1 cellular context compared by ENCODE assay signal in the genomic region with DNA sequence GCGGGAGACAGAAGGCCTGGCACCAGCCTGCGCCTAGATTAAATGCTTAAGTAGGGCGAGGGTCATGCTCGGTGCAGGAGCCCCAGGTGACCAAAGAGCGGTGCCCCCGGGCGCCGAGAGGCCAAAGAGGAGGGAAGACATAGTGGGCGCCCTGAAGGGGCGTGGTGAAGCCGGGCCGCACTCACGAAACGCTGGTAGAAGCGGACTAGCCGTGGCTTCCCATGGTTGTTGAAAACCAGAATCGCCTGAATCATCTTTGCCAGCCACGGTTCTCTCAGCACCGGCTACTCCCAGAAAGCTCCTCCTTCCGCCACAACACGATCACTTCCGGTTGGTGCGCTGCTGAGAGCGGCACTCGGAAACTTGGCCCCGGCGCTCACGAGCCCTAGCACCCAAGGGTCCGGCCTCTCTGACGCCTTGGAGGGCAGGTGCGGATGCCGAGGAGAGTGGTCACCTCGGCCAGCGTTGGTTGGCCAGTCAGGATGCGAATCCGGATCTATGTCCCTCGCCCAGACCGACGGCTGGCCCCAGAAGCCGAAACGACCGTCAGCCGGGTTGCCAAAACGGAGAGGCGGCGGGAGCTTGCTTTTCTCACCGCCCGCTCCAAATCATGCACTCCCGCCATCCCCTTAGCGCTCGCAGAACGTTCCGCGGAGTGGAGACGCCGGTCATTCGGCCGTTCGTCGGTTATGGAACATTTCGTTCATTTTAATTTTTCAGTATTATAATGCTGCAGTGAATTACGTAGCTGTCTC.
TF ChIP-seq lines count a peak whose summit lies in the region.

A gene (minus strand): TSS at position 299 of the 755 bp plus-strand sequence. CDS start 45 bp downstream, at position 254.

TF ChIP-seq in K562, 482 proteins besides CTCF, POLR2A, EP300 and RAD21 (continued from another document and continues in another):
- TF ChIP-seq FOXP1 (CRISPR knock-in tag; IDR thresholded peaks at IDR 0.05) (peak; percentile 97), SIN3B (IDR thresholded peaks at IDR 0.05; ENCODE audit: low read depth) (peak; percentile 86), CEBPG (CRISPR knock-in tag; IDR thresholded peaks at IDR 0.05) (peak; percentile 37; the same call in 1 of the 2 replicates), CEBPG (tag; conservative IDR thresholded peaks at IDR 0.05 in 1 of 2, IDR thresholded peaks at IDR 0.05 in 1 of 2) (no peak), DIDO1 (tag; IDR thresholded peaks at IDR 0.05; ENCODE audit: low read depth) (peak; percentile 96), CCNT2 (IDR thresholded peaks at IDR 0.05; ENCODE audit: borderline replicate concordance, extremely low read depth, insufficient read length, low read depth, low read length) (peak; percentile 58), NFRKB (IDR thresholded peaks at IDR 0.05; ENCODE audit: low read depth) (peak; percentile 86), ZSCAN29 (IDR thresholded peaks at IDR 0.05) (peak; percentile 89; the same call in 1 of the 2 replicates), BCOR (IDR thresholded peaks at IDR 0.05) (peak; percentile 52; the same call in 1 of the 2 replicates), ZNF408 (CRISPR knock-in tag; IDR thresholded peaks at IDR 0.05; ENCODE audit: low read depth) (no peak), MYNN (IDR thresholded peaks at IDR 0.05) (no peak; the same call in 1 of the 2 replicates), MYNN (CRISPR knock-in tag; IDR thresholded peaks at IDR 0.05) (no peak), ZNF12 (CRISPR knock-in tag; IDR thresholded peaks at IDR 0.05) (peak; percentile 18; the same call in 1 of the 2 replicates), ZNF224 (CRISPR knock-in tag; IDR thresholded peaks at IDR 0.05) (no peak), SMARCA5 (IDR thresholded peaks at IDR 0.05) (0 out of 2 replicates have a peak, but pooled peaks have one; percentile 12), SAFB2 (IDR thresholded peaks at IDR 0.05; ENCODE audit: borderline replicate concordance, low read depth, low read length, severe bottlenecking) (no peak), OTX1 (CRISPR knock-in tag; IDR thresholded peaks at IDR 0.05) (0 out of 2 replicates have a peak, but pooled peaks have one; percentile 37), ZFP36 (IDR thresholded peaks at IDR 0.05; ENCODE audit: low read depth, low read length, partially characterized antibody) (peak; percentile 35), ZNF551 (CRISPR knock-in tag; IDR thresholded peaks at IDR 0.05) (no peak), ZC3H4 (CRISPR knock-in tag; IDR thresholded peaks at IDR 0.05; ENCODE audit: borderline replicate concordance) (no peak; the same call in 1 of the 2 replicates), SOX6 (IDR thresholded peaks at IDR 0.05) (peak; percentile 68), NCOA1 (IDR thresholded peaks at IDR 0.05; ENCODE audit: low read depth) (peak; percentile 99), ZNF232 (CRISPR knock-in tag; IDR thresholded peaks at IDR 0.05) (peak; percentile 47; the same call in 1 of the 2 replicates), RBM34 (IDR thresholded peaks at IDR 0.05; ENCODE audit: borderline replicate concordance, insufficient read depth, low read length) (no peak), ZNF75A (CRISPR knock-in tag; IDR thresholded peaks at IDR 0.05) (no peak), U2AF1 (optimal IDR thresholded peaks at IDR 0.05; ENCODE audit: low read depth, low read length) (no peak), HOXB6 (CRISPR knock-in tag; IDR thresholded peaks at IDR 0.05; ENCODE audit: borderline replicate concordance) (no peak), MECOM (CRISPR knock-in tag; IDR thresholded peaks at IDR 0.05) (no peak), ZFP30 (CRISPR knock-in tag; IDR thresholded peaks at IDR 0.05; ENCODE audit: borderline replicate concordance) (no peak), ZNF165 (CRISPR knock-in tag; IDR thresholded peaks at IDR 0.05; ENCODE audit: borderline replicate concordance) (0 out of 2 replicates have a peak, but pooled peaks have one; percentile 8), ZNF785 (CRISPR knock-in tag; IDR thresholded peaks at IDR 0.05) (no peak), THRAP3 (IDR thresholded peaks at IDR 0.05; ENCODE audit: borderline replicate concordance) (no peak; the same call in 1 of the 2 replicates), SMARCB1 (IDR thresholded peaks at IDR 0.05; ENCODE audit: insufficient read length, low read depth) (no peak), ZNF76 (CRISPR knock-in tag; IDR thresholded peaks at IDR 0.05; ENCODE audit: borderline replicate concordance) (no peak), TAF1 (IDR thresholded peaks at IDR 0.05; ENCODE audit: control insufficient read depth, extremely low read depth, insufficient read depth, low read length, severe bottlenecking) (peak; percentile 99), RBFOX2 (IDR thresholded peaks at IDR 0.05; ENCODE audit: low read depth, low read length) (peak; percentile 95)
- TF ChIP-seq, protein P1, sequence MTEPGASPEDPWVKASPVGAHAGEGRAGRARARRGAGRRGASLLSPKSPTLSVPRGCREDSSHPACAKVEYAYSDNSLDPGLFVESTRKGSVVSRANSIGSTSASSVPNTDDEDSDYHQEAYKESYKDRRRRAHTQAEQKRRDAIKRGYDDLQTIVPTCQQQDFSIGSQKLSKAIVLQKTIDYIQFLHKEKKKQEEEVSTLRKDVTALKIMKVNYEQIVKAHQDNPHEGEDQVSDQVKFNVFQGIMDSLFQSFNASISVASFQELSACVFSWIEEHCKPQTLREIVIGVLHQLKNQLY (CRISPR knock-in tag; conservative IDR thresholded peaks at IDR 0.05), result no peak
- TF ChIP-seq, protein P2, sequence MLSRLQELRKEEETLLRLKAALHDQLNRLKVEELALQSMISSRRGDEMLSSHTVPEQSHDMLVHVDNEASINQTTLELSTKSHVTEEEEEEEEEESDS (CRISPR knock-in tag; IDR thresholded peaks at IDR 0.05), result no peak
- TF ChIP-seq, protein P3, sequence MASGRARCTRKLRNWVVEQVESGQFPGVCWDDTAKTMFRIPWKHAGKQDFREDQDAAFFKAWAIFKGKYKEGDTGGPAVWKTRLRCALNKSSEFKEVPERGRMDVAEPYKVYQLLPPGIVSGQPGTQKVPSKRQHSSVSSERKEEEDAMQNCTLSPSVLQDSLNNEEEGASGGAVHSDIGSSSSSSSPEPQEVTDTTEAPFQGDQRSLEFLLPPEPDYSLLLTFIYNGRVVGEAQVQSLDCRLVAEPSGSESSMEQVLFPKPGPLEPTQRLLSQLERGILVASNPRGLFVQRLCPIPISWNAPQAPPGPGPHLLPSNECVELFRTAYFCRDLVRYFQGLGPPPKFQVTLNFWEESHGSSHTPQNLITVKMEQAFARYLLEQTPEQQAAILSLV (tag; IDR thresholded peaks at IDR 0.05), result peak; percentile 53; the same call in 1 of the 2 replicates
- TF ChIP-seq, protein P4, sequence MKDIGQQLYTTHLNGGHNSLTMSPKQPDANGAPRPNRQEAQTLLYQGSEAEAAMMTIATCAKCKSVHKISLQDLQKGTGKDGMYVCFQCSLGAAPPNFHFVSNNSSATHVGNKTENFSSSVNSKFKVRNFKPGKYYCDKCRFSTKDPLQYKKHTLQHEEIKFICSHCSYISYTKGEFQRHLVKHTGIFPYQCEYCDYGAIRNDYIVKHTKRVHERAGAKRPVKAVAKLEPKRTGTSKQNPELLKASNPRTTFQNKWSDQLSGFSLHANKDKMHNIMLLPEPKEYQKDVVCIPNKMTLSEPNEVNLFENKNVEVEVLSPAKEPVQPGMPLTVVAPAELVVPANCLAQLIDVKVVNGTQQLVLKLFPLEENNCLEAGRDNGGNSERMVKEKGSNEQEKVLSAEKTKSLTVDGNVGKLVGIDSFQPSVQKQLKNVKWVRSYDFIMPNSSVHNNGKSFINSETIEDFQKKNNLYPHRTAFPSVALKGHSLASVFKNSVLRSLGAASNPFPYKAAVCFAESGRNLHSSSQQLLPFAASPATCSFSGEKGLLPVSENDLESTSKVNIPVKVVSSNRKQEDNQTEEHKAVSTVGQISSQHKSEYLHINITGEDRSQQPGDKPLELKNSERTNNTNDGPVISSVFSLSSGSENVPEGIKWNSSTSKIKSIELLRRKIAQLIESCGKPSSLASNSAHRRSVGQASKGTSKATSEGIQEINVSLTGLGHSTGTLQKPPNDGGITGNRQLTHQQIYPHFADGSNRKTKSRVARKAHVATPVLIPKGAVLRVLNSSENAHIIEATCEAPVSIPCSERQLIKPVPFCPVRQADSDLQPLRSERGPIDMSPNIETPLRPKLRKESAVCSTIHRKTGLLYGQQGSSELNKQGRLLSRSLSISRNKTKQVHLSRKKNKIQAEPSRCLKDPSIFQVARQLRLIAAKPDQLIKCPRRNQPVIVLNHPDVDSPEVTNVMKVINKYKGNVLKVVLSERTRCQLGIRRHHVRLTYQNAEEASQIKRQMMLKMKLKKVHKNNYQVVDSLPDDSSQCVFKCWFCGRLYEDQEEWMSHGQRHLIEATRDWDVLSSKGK (CRISPR knock-in tag; IDR thresholded peaks at IDR 0.05), result no peak
- TF ChIP-seq, protein P5, sequence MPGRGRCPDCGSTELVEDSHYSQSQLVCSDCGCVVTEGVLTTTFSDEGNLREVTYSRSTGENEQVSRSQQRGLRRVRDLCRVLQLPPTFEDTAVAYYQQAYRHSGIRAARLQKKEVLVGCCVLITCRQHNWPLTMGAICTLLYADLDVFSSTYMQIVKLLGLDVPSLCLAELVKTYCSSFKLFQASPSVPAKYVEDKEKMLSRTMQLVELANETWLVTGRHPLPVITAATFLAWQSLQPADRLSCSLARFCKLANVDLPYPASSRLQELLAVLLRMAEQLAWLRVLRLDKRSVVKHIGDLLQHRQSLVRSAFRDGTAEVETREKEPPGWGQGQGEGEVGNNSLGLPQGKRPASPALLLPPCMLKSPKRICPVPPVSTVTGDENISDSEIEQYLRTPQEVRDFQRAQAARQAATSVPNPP (IDR thresholded peaks at IDR 0.05; ENCODE audit: borderline replicate concordance, insufficient read depth, insufficient read length), result no peak
- TF ChIP-seq, protein P6, sequence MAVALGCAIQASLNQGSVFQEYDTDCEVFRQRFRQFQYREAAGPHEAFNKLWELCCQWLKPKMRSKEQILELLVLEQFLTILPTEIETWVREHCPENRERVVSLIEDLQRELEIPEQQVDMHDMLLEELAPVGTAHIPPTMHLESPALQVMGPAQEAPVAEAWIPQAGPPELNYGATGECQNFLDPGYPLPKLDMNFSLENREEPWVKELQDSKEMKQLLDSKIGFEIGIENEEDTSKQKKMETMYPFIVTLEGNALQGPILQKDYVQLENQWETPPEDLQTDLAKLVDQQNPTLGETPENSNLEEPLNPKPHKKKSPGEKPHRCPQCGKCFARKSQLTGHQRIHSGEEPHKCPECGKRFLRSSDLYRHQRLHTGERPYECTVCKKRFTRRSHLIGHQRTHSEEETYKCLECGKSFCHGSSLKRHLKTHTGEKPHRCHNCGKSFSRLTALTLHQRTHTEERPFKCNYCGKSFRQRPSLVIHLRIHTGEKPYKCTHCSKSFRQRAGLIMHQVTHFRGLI (CRISPR knock-in tag; IDR thresholded peaks at IDR 0.05), result no peak
- TF ChIP-seq, protein P7, sequence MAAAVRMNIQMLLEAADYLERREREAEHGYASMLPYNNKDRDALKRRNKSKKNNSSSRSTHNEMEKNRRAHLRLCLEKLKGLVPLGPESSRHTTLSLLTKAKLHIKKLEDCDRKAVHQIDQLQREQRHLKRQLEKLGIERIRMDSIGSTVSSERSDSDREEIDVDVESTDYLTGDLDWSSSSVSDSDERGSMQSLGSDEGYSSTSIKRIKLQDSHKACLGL (CRISPR knock-in tag; IDR thresholded peaks at IDR 0.05; ENCODE audit: borderline replicate concordance, poor library complexity, severe bottlenecking), result no peak
- TF ChIP-seq, protein P8, sequence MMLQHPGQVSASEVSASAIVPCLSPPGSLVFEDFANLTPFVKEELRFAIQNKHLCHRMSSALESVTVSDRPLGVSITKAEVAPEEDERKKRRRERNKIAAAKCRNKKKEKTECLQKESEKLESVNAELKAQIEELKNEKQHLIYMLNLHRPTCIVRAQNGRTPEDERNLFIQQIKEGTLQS (IDR thresholded peaks at IDR 0.05), result peak; percentile 46; the same call in 1 of the 2 replicates
- TF ChIP-seq, protein P8 (CRISPR knock-in tag; conservative IDR thresholded peaks at IDR 0.05), result 0 out of 2 replicates have a peak, but pooled peaks have one; percentile 11
- TF ChIP-seq, protein P9, sequence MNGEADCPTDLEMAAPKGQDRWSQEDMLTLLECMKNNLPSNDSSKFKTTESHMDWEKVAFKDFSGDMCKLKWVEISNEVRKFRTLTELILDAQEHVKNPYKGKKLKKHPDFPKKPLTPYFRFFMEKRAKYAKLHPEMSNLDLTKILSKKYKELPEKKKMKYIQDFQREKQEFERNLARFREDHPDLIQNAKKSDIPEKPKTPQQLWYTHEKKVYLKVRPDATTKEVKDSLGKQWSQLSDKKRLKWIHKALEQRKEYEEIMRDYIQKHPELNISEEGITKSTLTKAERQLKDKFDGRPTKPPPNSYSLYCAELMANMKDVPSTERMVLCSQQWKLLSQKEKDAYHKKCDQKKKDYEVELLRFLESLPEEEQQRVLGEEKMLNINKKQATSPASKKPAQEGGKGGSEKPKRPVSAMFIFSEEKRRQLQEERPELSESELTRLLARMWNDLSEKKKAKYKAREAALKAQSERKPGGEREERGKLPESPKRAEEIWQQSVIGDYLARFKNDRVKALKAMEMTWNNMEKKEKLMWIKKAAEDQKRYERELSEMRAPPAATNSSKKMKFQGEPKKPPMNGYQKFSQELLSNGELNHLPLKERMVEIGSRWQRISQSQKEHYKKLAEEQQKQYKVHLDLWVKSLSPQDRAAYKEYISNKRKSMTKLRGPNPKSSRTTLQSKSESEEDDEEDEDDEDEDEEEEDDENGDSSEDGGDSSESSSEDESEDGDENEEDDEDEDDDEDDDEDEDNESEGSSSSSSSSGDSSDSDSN (IDR thresholded peaks at IDR 0.05; ENCODE audit: borderline replicate concordance in 1 of 2, low read depth in 2 of 2, low read length in 2 of 2), result peak; percentile 97 to 98; a peak in 3 of 4 replicates
- TF ChIP-seq, protein P10, sequence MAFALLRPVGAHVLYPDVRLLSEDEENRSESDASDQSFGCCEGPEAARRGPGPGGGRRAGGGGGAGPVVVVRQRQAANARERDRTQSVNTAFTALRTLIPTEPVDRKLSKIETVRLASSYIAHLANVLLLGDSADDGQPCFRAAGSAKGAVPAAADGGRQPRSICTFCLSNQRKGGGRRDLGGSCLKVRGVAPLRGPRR (CRISPR knock-in tag; IDR thresholded peaks at IDR 0.05), result no peak
- TF ChIP-seq, protein P11, sequence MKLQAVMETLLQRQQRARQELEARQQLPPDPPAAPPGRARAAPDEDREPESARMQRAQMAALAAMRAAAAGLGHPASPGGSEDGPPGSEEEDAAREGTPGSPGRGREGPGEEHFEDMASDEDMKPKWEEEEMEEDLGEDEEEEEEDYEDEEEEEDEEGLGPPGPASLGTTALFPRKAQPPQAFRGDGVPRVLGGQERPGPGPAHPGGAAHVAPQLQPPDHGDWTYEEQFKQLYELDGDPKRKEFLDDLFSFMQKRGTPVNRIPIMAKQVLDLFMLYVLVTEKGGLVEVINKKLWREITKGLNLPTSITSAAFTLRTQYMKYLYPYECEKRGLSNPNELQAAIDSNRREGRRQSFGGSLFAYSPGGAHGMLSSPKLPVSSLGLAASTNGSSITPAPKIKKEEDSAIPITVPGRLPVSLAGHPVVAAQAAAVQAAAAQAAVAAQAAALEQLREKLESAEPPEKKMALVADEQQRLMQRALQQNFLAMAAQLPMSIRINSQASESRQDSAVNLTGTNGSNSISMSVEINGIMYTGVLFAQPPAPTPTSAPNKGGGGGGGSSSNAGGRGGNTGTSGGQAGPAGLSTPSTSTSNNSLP (IDR thresholded peaks at IDR 0.05; ENCODE audit: borderline replicate concordance, low read depth, low read length), result no peak
